ENCODE assay signal across 24 cellular contexts in the genomic region with DNA sequence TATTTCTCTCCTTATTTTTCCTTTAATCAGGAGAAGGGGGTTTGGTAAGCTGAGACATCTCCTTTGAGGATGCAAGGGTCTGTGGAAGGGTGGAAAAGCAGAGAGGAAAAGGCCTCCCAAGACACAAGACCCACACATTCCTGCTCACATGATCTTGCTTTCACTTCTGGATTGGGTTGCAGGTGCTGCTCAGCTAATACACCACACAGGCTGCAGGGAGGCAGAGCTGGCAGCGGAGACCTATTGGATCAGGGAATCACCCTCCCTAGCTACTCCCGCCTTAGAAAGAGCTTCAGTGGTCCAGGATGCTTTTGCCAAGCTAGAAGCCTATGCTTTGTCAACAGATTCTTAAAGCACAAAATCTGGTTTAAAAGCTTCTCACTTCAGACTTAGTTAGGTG.
"Had no signal": no experiment of that assay in that cellular context is flagged by ENCODE, and none has a peak within 500 bp of the region (broad histone marks: within the 10 kb centered on the region; RNA-seq: fewer than 3 reads in every experiment).

No MANE protein-coding gene starts in this region.

- H3K4me3 ChIP-seq: K562 had no signal

- H3K27ac Mint-ChIP-seq: IgD-negative memory B cell had no signal

- H3K36me3 Mint-ChIP-seq: IgD-negative memory B cell had no signal

- H3K4me2 ChIP-seq: KMS-11, SK-N-SH had no signal

- DNase-seq: Kasumi-1, MV-4-11, NCI-H1048, NCI-H1105, NCI-H1417, NCI-H1436 treated with DMSO at 0.1 percent for 48 hours, NCI-H1694, NCI-H187 treated with DMSO at 0.1 percent for 48 hours, NCI-H2029 treated with DMSO at 0.1 percent for 48 hours, NCI-H2171 treated with DMSO at 0.1 percent for 48 hours, NCI-H345, NCI-H446 treated with DMSO at 0.1 percent for 48 hours, NCI-H510A treated with DMSO at 0.1 percent for 48 hours, NCI-H526, PC-3, SHP77, SK-N-SH, SW 1271 had no signal

- H3K9me2 ChIP-seq: SK-N-SH had no signal

- H3K9ac ChIP-seq: KMS-11, SK-N-SH had no signal

- H3K9me3 ChIP-seq: SK-N-SH had no signal

- H3K4me3 Mint-ChIP-seq: IgD-negative memory B cell had no signal

- ATAC-seq: K562, Panc1, PC-3 had no signal

- H3K27ac ChIP-seq: HL-60, KMS-11, RWPE1 had no signal
